8 cellular contexts compared by ENCODE assay signal in genomic region chr3:172594925-172595647, GRCh38.
DNase-seq lines count a peak whose midpoint lies in the region; ATAC-seq, FAIRE-seq and TF ChIP-seq lines count a peak whose summit lies in the region.
"Not testable (repeated sequence)": the region's sequence is repeated elsewhere in the genome, so short reads cannot be mapped to it uniquely, and the experiment has no call there.

No MANE protein-coding gene starts in this region.

- in situ Hi-C loops in GM12878 (cut with MboI) = loop anchor here (5.0 kb wide), 1 partner anchor 113 kb away; no protein-coding TSS in a partner anchor

- H3K4me2 ChIP-seq in BLaER1 treated with 17β-estradiol and CSF1 and Interleukin-3, amounts not matched to agents 10 nM and 100 nM = peak overlapping the region in 7 of 11 experiments; percentile 18 to 90 (median 74); a peak in 13 of 22 replicates
- peak overlapping the region; percentile 58; the same call in 1 of the 2 replicates for H3K4me2 ChIP-seq in MM.1S (ENCODE audit: low read depth, low read length)
- H3K4me2 ChIP-seq in GM12878 (ENCODE audit: control insufficient read depth, insufficient read depth) = peak overlapping the region; percentile 81; the same call in 1 of the 2 replicates

- SMC1A ChIA-PET in GM12878 (lab: Charles Lee; ENCODE audit: uncharacterized antibody, unreplicated experiment) = interaction anchor here (0.6 to 8.1 kb wide), 49 partner anchors 8 to 837 kb away, joined by 3 to 78 read pairs (median 5); partner anchors contain the start of gene TNFSF10

- CTCF ChIA-PET in activated CD4-positive, alpha-beta T cell treated with anti-CD3 and anti-CD28 coated beads, Interleukin-2, amount 10 ng/mL, durations not matched to agents 7 days and 5 days (lab: Charles Lee) = interaction anchor here (0.8 to 5.0 kb wide), 26 partner anchors 8 to 155 kb away, joined by 3 to 41 read pairs (median 6); partner anchors contain the start of genes ECT2 and TNFSF10
- CTCF ChIA-PET in GM12878 (lab: Yijun Ruan, JAX) = interaction anchor here (0.6 to 4.6 kb wide), 54 partner anchors 8 to 461 kb away, joined by 3 to 56 read pairs (median 8); partner anchors contain the start of genes ECT2 and TNFSF10

- peak overlapping the region; percentile 84 for H3K27ac Mint-ChIP-seq in activated CD4-positive, alpha-beta T cell treated with anti-CD3 and anti-CD28 coated beads, Interleukin-2, amount 10 ng/mL, durations not matched to agents 7 days and 5 days

- RAD21 ChIA-PET in GM12878 (lab: Charles Lee; ENCODE audit: unreplicated experiment) = interaction anchor here (0.9 to 4.1 kb wide), 30 partner anchors 9 to 254 kb away, joined by 3 to 33 read pairs (median 7); partner anchors contain the start of gene TNFSF10

- H3K36me3 ChIP-seq in BLaER1 treated with 17β-estradiol and CSF1 and Interleukin-3, amounts not matched to agents 10 nM and 100 nM; MM.1S (replicated peaks; ENCODE audit: insufficient read depth, low read length); GM12878 (ENCODE audit: control insufficient read depth in 2 of 2, insufficient read depth in 2 of 2, low read length in 1 of 2); esophagus muscularis mucosa; left lung; pancreas; testis (ENCODE audit: low read depth, missing control alignments): not testable (repeated sequence)

- H3K9me2 ChIP-seq in MM.1S (replicated peaks; ENCODE audit: insufficient read depth, low read length) = not testable (repeated sequence)

- H3K4me3 ChIP-seq in BLaER1 treated with 17β-estradiol and CSF1 and Interleukin-3, amounts not matched to agents 10 nM and 100 nM; MM.1S (ENCODE audit: low read length); GM12878; testis: not testable (repeated sequence)
- H3K4me3 ChIP-seq in esophagus muscularis mucosa (peak overlapping the region in 2 of 4 donors; percentile 1 to 20), left lung (peak overlapping the region in 1 of 2 donors; percentile 32), pancreas (peak overlapping the region in 3 of 4 donors; percentile 1 to 27 (median 18))

- not testable (repeated sequence) for H3F3A ChIP-seq in MM.1S (ENCODE audit: insufficient read depth, low read length)

- H4K20me1 ChIP-seq in BLaER1 treated with 17β-estradiol and CSF1 and Interleukin-3, amounts not matched to agents 10 nM and 100 nM; MM.1S (ENCODE audit: insufficient read depth, low read length); GM12878 (ENCODE audit: control insufficient read depth, insufficient read depth): not testable (repeated sequence)

- H3K27me3 ChIP-seq in BLaER1 treated with 17β-estradiol and CSF1 and Interleukin-3, amounts not matched to agents 10 nM and 100 nM; MM.1S (replicated peaks; ENCODE audit: insufficient read depth, low read length); GM12878 (replicated peaks in 1 of 2; ENCODE audit: control insufficient read depth in 2 of 2, insufficient read depth in 2 of 2, low read length in 1 of 2); esophagus muscularis mucosa; left lung; pancreas; testis: not testable (repeated sequence)

- intact Hi-C loops in GM12878 (cut with micrococcal nuclease; ENCODE audit: unreplicated experiment) = not testable (repeated sequence)
- intact Hi-C loops in esophagus muscularis mucosa (cut with DNase I) = loop anchor here (5.0 kb wide), 1 partner anchor 108 kb away; no protein-coding TSS in a partner anchor
- intact Hi-C loops in left lung (cut with DNase I) = loop anchor here (10.0 kb wide), 3 partner anchors 70 to 110 kb away; partner anchors contain the start of gene TNFSF10 (in 1 of the 2)
- intact Hi-C loops in pancreas (cut with DNase I) = loop anchor here in 2 of 3 donors (10.0 kb wide), 2 partner anchors 100 to 110 kb away; no protein-coding TSS in a partner anchor
- intact Hi-C loops in testis (cut with DNase I; ENCODE audit: low total_unique reads) = loop anchor here (10.0 kb wide), 1 partner anchor 100 kb away; no protein-coding TSS in a partner anchor

- peaks cover 69% of the 10 kb centered on the region for H3K4me1 Mint-ChIP-seq in activated CD4-positive, alpha-beta T cell treated with anti-CD3 and anti-CD28 coated beads, Interleukin-2, amount 10 ng/mL, durations not matched to agents 7 days and 5 days

- H3K79me2 ChIP-seq in MM.1S (ENCODE audit: low read length); GM12878 (ENCODE audit: control insufficient read depth, insufficient read depth, low read length): not testable (repeated sequence)

- WGBS in GM12878 (ENCODE audit: insufficient coverage, insufficient replicate concordance, low lambda C conversion rate, missing lambda C conversion rate) = 84% methylated on average over 11 of the region's 11 CpGs
- 86% methylated on average over 11 of the region's 11 CpGs for WGBS in esophagus muscularis mucosa
- WGBS in pancreas, 2 donors = 33 to 36% methylated on average over 11 of the region's 11 CpGs
- WGBS in testis, 2 donors = 83 to 87% methylated on average over 11 of the region's 11 CpGs

- peaks cover 20 to 61% (median 49%) of the 10 kb centered on the region in 10 experiments for H3K4me1 ChIP-seq in BLaER1 treated with 17β-estradiol and CSF1 and Interleukin-3, amounts not matched to agents 10 nM and 100 nM
- H3K4me1 ChIP-seq in MM.1S (ENCODE audit: low read length) (peaks cover 25% of the 10 kb centered on the region; the same call in 1 of the 2 replicates), GM12878 (ENCODE audit: control insufficient read depth, insufficient read depth, low read length) (peaks cover 29% of the 10 kb centered on the region), esophagus muscularis mucosa (peaks cover 16 to 24% (median 20%) of the 10 kb centered on the region in 4 donors), left lung (peaks cover 10 to 50% of the 10 kb centered on the region in 2 donors), pancreas (peaks cover 6 to 19% (median 9%) of the 10 kb centered on the region in 3 donors), testis (peaks cover 11% of the 10 kb centered on the region)

- DNase-seq in MM.1S; activated CD4-positive, alpha-beta T cell treated with anti-CD3 and anti-CD28 coated beads, Interleukin-2, amount 10 ng/mL, durations not matched to agents 7 days and 5 days; GM12878 (ENCODE audit: low read depth, low spot score); left lung; pancreas; testis: not testable (repeated sequence)
- peak; percentile 74 for DNase-seq in esophagus muscularis mucosa (ENCODE audit: extremely low spot score)

- not testable (repeated sequence) for FAIRE-seq in GM12878 (lab: Jason Lieb, UNC)
- peak; percentile 9 for FAIRE-seq in pancreas (lab: Jason Lieb, UNC)

- peak overlapping the region in 3 of 11 experiments; percentile 35 to 66 (median 41); a peak in 1 of 22 replicates for H3K9ac ChIP-seq in BLaER1 treated with 17β-estradiol and CSF1 and Interleukin-3, amounts not matched to agents 10 nM and 100 nM
- not testable (repeated sequence) for H3K9ac ChIP-seq in MM.1S (ENCODE audit: low read length); GM12878 (ENCODE audit: control insufficient read depth, insufficient read depth, low read length)

- not testable (repeated sequence) for TF ChIP-seq RAD21 in GM12878 (IDR thresholded peaks at IDR 0.05; ENCODE audit: insufficient read depth, low read depth, low read length)

- TF ChIP-seq EP300 in GM12878 (IDR thresholded peaks at IDR 0.05; ENCODE audit: borderline replicate concordance in 1 of 2, control insufficient read depth in 1 of 2, low read depth in 2 of 2, low read length in 2 of 2); esophagus muscularis mucosa (IDR thresholded peaks at IDR 0.05): not testable (repeated sequence)

- H3K36me3 Mint-ChIP-seq in activated CD4-positive, alpha-beta T cell treated with anti-CD3 and anti-CD28 coated beads, Interleukin-2, amount 10 ng/mL, durations not matched to agents 7 days and 5 days (ENCODE audit: low read depth) = peaks cover 18% of the 10 kb centered on the region

- POLR2A ChIA-PET in activated CD4-positive, alpha-beta T cell treated with anti-CD3 and anti-CD28 coated beads, Interleukin-2, amount 10 ng/mL, durations not matched to agents 7 days and 5 days (lab: Charles Lee) = interaction anchor here (0.6 to 1.6 kb wide), 5 partner anchors 62 to 86 kb away, joined by 3 to 6 read pairs (median 3); no protein-coding TSS in a partner anchor
- POLR2A ChIA-PET in GM12878 (lab: Charles Lee) = interaction anchor here (0.5 to 2.9 kb wide), 7 partner anchors 14 to 255 kb away, joined by 3 to 11 read pairs (median 4); no protein-coding TSS in a partner anchor

- ATAC-seq in GM12878 = not testable (repeated sequence)
- ATAC-seq in left lung (peak; percentile 86), pancreas (peak; percentile 75 to 90 (median 78))

- not testable (repeated sequence) for H3K27me3 Mint-ChIP-seq in activated CD4-positive, alpha-beta T cell treated with anti-CD3 and anti-CD28 coated beads, Interleukin-2, amount 10 ng/mL, durations not matched to agents 7 days and 5 days

- BruUV-seq in GM12878 (replicated peaks; lab: Mats Ljungman, UMichigan) = not testable (repeated sequence)

- TF ChIP-seq POLR2A in GM12878 (IDR thresholded peaks at IDR 0.05; ENCODE audit: low read depth, low read length); esophagus muscularis mucosa (IDR thresholded peaks at IDR 0.05; ENCODE audit: low read depth); testis (IDR thresholded peaks at IDR 0.05): not testable (repeated sequence)

- peaks cover under 1 to 11% (median 7%) of the 10 kb centered on the region in 11 experiments; a peak in 19 of 22 replicates for H3K9me3 ChIP-seq in BLaER1 treated with 17β-estradiol and CSF1 and Interleukin-3, amounts not matched to agents 10 nM and 100 nM (replicated peaks in 1 of 11)
- not testable (repeated sequence) for H3K9me3 ChIP-seq in MM.1S (replicated peaks; ENCODE audit: insufficient read depth, low read length); GM12878 (replicated peaks; ENCODE audit: control insufficient read depth, insufficient read depth, low read length); esophagus muscularis mucosa; left lung; pancreas; testis

- H2AFZ ChIP-seq in MM.1S (ENCODE audit: low read length) (peak overlapping the region; percentile 21; the same call in 1 of the 2 replicates), GM12878 (ENCODE audit: control insufficient read depth, low read depth, low read length) (peak overlapping the region; percentile 79)

- H3K27ac ChIP-seq in BLaER1 treated with 17β-estradiol and CSF1 and Interleukin-3, amounts not matched to agents 10 nM and 100 nM = peak overlapping the region in 5 of 11 experiments; percentile 1 to 72 (median 61); a peak in 5 of 22 replicates
- H3K27ac ChIP-seq in MM.1S (ENCODE audit: low read length) = not testable (repeated sequence)
- H3K27ac ChIP-seq in GM12878 (ENCODE audit: control insufficient read depth, insufficient read depth) (peak overlapping the region; percentile 62), esophagus muscularis mucosa (replicated peaks in 1 of 4) (peak overlapping the region; percentile 50 to 76 (median 70)), left lung (peak overlapping the region; percentile 79 to 86), pancreas (peak overlapping the region; percentile 53 to 92 (median 80)), testis (peak overlapping the region; percentile 35 to 80)

- H3K4me3 Mint-ChIP-seq in activated CD4-positive, alpha-beta T cell treated with anti-CD3 and anti-CD28 coated beads, Interleukin-2, amount 10 ng/mL, durations not matched to agents 7 days and 5 days = peak overlapping the region; percentile 74

- TF ChIP-seq CTCF in MM.1S (IDR thresholded peaks at IDR 0.05; ENCODE audit: low read length); GM12878 (IDR thresholded peaks at IDR 0.05 in 2 of 3, conservative IDR thresholded peaks at IDR 0.05 in 1 of 3; ENCODE audit: control insufficient read depth in 2 of 3, extremely low read depth in 1 of 3, insufficient read depth in 1 of 3, low read depth in 3 of 3, low read length in 3 of 3); esophagus muscularis mucosa (IDR thresholded peaks at IDR 0.05); left lung (IDR thresholded peaks at IDR 0.05); pancreas (IDR thresholded peaks at IDR 0.05); testis (IDR thresholded peaks at IDR 0.05): not testable (repeated sequence)

- peaks cover 16% of the 10 kb centered on the region for H3K9me3 Mint-ChIP-seq in activated CD4-positive, alpha-beta T cell treated with anti-CD3 and anti-CD28 coated beads, Interleukin-2, amount 10 ng/mL, durations not matched to agents 7 days and 5 days
